10 cellular contexts compared by ENCODE assay signal in the genomic region with DNA sequence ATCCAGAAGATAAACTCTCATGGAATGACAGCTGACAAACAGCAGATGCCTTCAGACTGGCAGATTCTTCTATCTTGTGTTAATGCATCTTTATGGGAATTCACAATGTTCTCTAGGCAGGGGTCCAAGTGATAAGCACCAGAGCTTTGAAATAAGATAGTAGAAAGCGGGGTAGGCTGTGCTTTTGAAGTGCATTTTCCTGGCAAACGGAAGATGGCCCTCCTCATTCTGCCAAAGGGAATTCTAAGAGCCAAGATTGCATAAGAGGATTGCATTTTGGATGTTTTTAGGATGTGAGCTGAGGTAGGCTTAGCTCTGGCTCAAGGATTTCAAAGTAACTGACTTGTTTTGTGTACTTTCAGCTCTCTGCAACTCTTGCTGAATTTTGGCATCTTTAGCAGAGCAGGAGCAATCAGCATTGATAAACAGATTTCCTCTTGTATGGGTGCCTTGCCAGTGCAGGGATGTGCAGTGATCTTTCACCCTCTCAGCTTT.
A peak's percentile ranks its signal among the peaks of the same experiment; 100 is the strongest.
DNase-seq lines count a peak whose midpoint lies in the region; ATAC-seq, FAIRE-seq and TF ChIP-seq lines count a peak whose summit lies in the region.
"Had no signal": no experiment of that assay in that cellular context is flagged by ENCODE, and none has a peak within 500 bp of the region (broad histone marks: within the 10 kb centered on the region; RNA-seq: fewer than 3 reads in every experiment).

No MANE protein-coding gene starts in this region.

- H3K4me1 ChIP-seq in GM23338 (ENCODE audit: insufficient read depth), result peaks cover 7% of the 10 kb centered on the region
- H3K4me1 ChIP-seq in astrocyte (ENCODE audit: insufficient read depth, low read length), result peaks cover 4% of the 10 kb centered on the region
- H3K4me1 ChIP-seq in hepatocyte (ENCODE audit: insufficient read depth), result peaks cover 7% of the 10 kb centered on the region

- H3K27me3 ChIP-seq in GM23338 (ENCODE audit: insufficient read depth), result no peaks in the 10 kb centered on the region
- H3K27me3 ChIP-seq in astrocyte (ENCODE audit: insufficient read depth, low read length), result no peaks in the 10 kb centered on the region
- H3K27me3 ChIP-seq in hepatocyte, result no peaks in the 10 kb centered on the region

- H3K4me3 ChIP-seq in GM23338 (no peak overlapping the region), astrocyte (ENCODE audit: insufficient read depth, low read depth, low read length) (no peak overlapping the region), hepatocyte (no peak overlapping the region)

- no peaks in the 10 kb centered on the region for H3K9me2 ChIP-seq in GM23338 (ENCODE audit: insufficient read depth)
- no peaks in the 10 kb centered on the region for H3K9me2 ChIP-seq in hepatocyte (replicated peaks; ENCODE audit: insufficient read depth)

- H3K4me2 ChIP-seq in GM23338 (peak overlapping the region; percentile 31; the same call in 1 of the 2 replicates), astrocyte (ENCODE audit: low read length) (no peak overlapping the region), hepatocyte (no peak overlapping the region)

- DNase-seq in GM23338 (ENCODE audit: low spot score) (peak; percentile 4), astrocyte (ENCODE audit: low read depth) (peak; percentile 39), hepatocyte (ENCODE audit: low spot score) (peak; percentile 39), superior temporal gyrus (ENCODE audit: extremely low spot score) (peak; percentile 39), NOMO-1 (lab: John Stamatoyannopoulos, UW; ENCODE audit: unreplicated experiment in 2 of 2) (no peak), germinal center (ENCODE audit: low spot score) (no peak), iPS-NIHi11 (ENCODE audit: low spot score) (no peak), globus pallidus (ENCODE audit: low spot score) (no peak)
- DNase-seq: Calu3; stimulated activated naive CD8-positive, alpha-beta T cell treated with anti-CD3 and anti-CD28 coated beads, Interleukin-15, amount 100 ng/mL, for 72 hours had no signal

- no peak overlapping the region for H3K4me3 Mint-ChIP-seq in GM23338
- no peak overlapping the region for H3K4me3 Mint-ChIP-seq in astrocyte (ENCODE audit: unreplicated experiment)
- H3K4me3 Mint-ChIP-seq: stimulated activated naive CD8-positive, alpha-beta T cell treated with anti-CD3 and anti-CD28 coated beads, Interleukin-15, amount 100 ng/mL, for 72 hours had no signal

- ATAC-seq in GM23338, result no peak
- ATAC-seq: stimulated activated naive CD8-positive, alpha-beta T cell treated with anti-CD3 and anti-CD28 coated beads, Interleukin-15, amount 100 ng/mL, for 72 hours had no signal

- H3F3A ChIP-seq in GM23338 (replicated peaks; ENCODE audit: low read depth), result no peaks in the 10 kb centered on the region

- H3K9ac ChIP-seq in astrocyte (ENCODE audit: low read length), result no peak overlapping the region

- H3K79me2 ChIP-seq in GM23338 (replicated peaks; ENCODE audit: insufficient read depth) (no peaks in the 10 kb centered on the region), astrocyte (ENCODE audit: insufficient read depth, low read length) (no peaks in the 10 kb centered on the region), hepatocyte (no peaks in the 10 kb centered on the region)

- H3K27ac ChIP-seq in GM23338 (ENCODE audit: low read depth) (no peak overlapping the region; the same call in 1 of the 2 replicates), astrocyte (ENCODE audit: low read depth, low read length) (no peak overlapping the region), hepatocyte (peak overlapping the region; percentile 60)

- H3K27ac Mint-ChIP-seq in GM23338 (no peak overlapping the region), astrocyte (ENCODE audit: unreplicated experiment) (no peak overlapping the region)
- H3K27ac Mint-ChIP-seq: stimulated activated naive CD8-positive, alpha-beta T cell treated with anti-CD3 and anti-CD28 coated beads, Interleukin-15, amount 100 ng/mL, for 72 hours had no signal

- H3K27me3 Mint-ChIP-seq in GM23338 (ENCODE audit: insufficient read depth, low read depth, poor library complexity) (no peaks in the 10 kb centered on the region), astrocyte (ENCODE audit: low read depth, unreplicated experiment) (no peaks in the 10 kb centered on the region)
- H3K27me3 Mint-ChIP-seq: stimulated activated naive CD8-positive, alpha-beta T cell treated with anti-CD3 and anti-CD28 coated beads, Interleukin-15, amount 100 ng/mL, for 72 hours had no signal

- H3K4me1 Mint-ChIP-seq in GM23338 (peaks cover 9% of the 10 kb centered on the region), astrocyte (ENCODE audit: low read depth, unreplicated experiment) (peaks cover 30% of the 10 kb centered on the region)

- H3K9me3 Mint-ChIP-seq in GM23338 (no peaks in the 10 kb centered on the region; the same call in 2 of the 3 replicates), astrocyte (ENCODE audit: unreplicated experiment) (no peaks in the 10 kb centered on the region)

- peak; percentile 54 for FAIRE-seq in astrocyte (lab: Jason Lieb, UNC)

- H3K36me3 ChIP-seq in GM23338 (ENCODE audit: insufficient read depth) (no peaks in the 10 kb centered on the region), astrocyte (ENCODE audit: insufficient read depth, low read length) (no peaks in the 10 kb centered on the region), hepatocyte (replicated peaks; ENCODE audit: insufficient read depth, low read depth) (no peaks in the 10 kb centered on the region)

- 34% methylated on average over 2 of the region's 2 CpGs for WGBS in hepatocyte (ENCODE audit: low lambda C conversion rate, missing lambda C conversion rate)

- H3K36me3 Mint-ChIP-seq in GM23338 (ENCODE audit: low read depth) (no peaks in the 10 kb centered on the region), astrocyte (ENCODE audit: low read depth, unreplicated experiment) (no peaks in the 10 kb centered on the region)

- H4K20me1 ChIP-seq in GM23338 (replicated peaks; ENCODE audit: insufficient read depth), result no peaks in the 10 kb centered on the region
- H4K20me1 ChIP-seq in astrocyte (ENCODE audit: insufficient read depth, low read length), result no peaks in the 10 kb centered on the region
- no peaks in the 10 kb centered on the region for H4K20me1 ChIP-seq in hepatocyte (ENCODE audit: insufficient read depth, poor library complexity, severe bottlenecking)

- H3K9me3 ChIP-seq in astrocyte (ENCODE audit: insufficient read depth, low read depth, low read length) (no peaks in the 10 kb centered on the region), hepatocyte (ENCODE audit: low read depth) (no peaks in the 10 kb centered on the region)

- H2AFZ ChIP-seq in GM23338 (peak overlapping the region; percentile 69; the same call in 1 of the 2 replicates), astrocyte (ENCODE audit: low read depth, low read length) (no peak overlapping the region), hepatocyte (no peak overlapping the region)

- TF ChIP-seq CTCF in GM23338 (conservative IDR thresholded peaks at IDR 0.05; ENCODE audit: low read depth in 2 of 2) (no peak), astrocyte (IDR thresholded peaks at IDR 0.05; ENCODE audit: insufficient read depth, low read depth, low read length) (no peak), hepatocyte (IDR thresholded peaks at IDR 0.05; ENCODE audit: poor library complexity) (no peak)

Comparison
In these comparisons a context has a peak if more than half of its experiments do, and no peak if none do; other contexts are left out.
1. DNase-seq: peak in GM23338 (single experiment), astrocyte (single experiment), hepatocyte (single experiment) and superior temporal gyrus (single experiment); none in NOMO-1 (0 of 2), germinal center (single experiment), iPS-NIHi11 (single experiment) and globus pallidus (single experiment).